ENCODE assay signal across 17 cellular contexts in genomic region chr1:245213066-245213465, GRCh38.
"Had no signal": no experiment of that assay in that cellular context is flagged by ENCODE, and none has a peak within 500 bp of the region (broad histone marks: within the 10 kb centered on the region; RNA-seq: fewer than 3 reads in every experiment).

No MANE protein-coding gene starts in this region.

- DNase-seq: activated B cell treated with CpG ODN at 0.5 μM for 24 hours; activated CD4-positive, alpha-beta T cell treated with anti-CD3 and anti-CD28 coated beads, Interleukin-2, amount 10 ng/mL, durations not matched to agents 24 days and 14 days; activated CD8-positive, alpha-beta T cell treated with anti-CD3 and anti-CD28 coated beads, Interleukin-2, amount 10 ng/mL, durations not matched to agents 7 days and 5 days; activated naive CD4-positive, alpha-beta T cell treated with anti-CD3 and anti-CD28 coated beads for 36 hours; activated T-cell treated with anti-CD3 and anti-CD28 coated beads, Interleukin-2, amount 50 U/mL, for 24 hours; anterior cingulate cortex; cortex of kidney; effector CD4-positive, alpha-beta T cell; heart right ventricle; immature natural killer cell; kidney glomerular epithelial cell; left ventricle myocardium inferior; right lobe of liver; small intestine; stimulated activated CD4-positive, alpha-beta T cell treated with anti-CD3 and anti-CD28 coated beads, Interleukin-4, amount 100 ng/mL, for 24 hours; testis; upper lobe of left lung had no signal
